ENCODE assay signal across 15 cellular contexts in the genomic region with DNA sequence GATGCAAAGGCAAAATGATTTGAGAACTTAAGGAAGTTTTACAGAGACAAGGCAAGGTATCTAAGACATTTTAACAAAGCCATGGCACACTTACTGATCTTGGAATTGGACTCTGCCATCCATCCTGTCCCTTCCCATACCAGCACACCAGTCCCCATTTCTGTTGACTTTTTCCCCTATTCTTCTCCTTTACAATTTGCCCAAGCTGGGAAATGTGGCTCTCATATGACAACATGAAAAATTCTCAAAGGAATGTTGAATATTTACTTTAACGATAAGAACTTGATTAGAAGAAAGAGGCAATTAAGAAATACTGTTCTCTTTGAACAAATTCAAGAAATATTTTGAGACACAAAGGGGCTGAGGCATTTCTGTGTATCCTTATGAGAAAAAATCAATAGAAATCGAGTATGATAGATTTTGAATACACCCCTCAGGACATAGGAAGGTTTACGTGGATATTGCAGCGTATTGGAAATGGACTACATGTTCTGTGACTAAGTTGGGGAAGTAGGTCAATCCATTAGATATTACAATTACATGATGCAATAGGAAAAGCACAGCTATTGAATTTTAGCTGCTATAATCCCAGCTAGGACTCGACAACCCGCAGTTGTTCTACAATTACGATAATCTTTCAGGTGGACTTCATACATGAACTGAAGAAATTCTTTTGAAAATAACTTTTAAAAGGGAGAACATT.
DNase-seq lines count a peak whose midpoint lies in the region; ATAC-seq and TF ChIP-seq lines count a peak whose summit lies in the region.
"Had no signal": no experiment of that assay in that cellular context is flagged by ENCODE, and none has a peak within 500 bp of the region (broad histone marks: within the 10 kb centered on the region; RNA-seq: fewer than 3 reads in every experiment).

No MANE protein-coding gene starts in this region.

- H3K27ac ChIP-seq in angular gyrus (ENCODE audit: low read depth, low read length) (peak overlapping the region; percentile 22), upper lobe of left lung (peak overlapping the region; percentile 39 to 72 (median 62)), GM23338 (ENCODE audit: low read depth) (no peak overlapping the region)

- H3K9me3 Mint-ChIP-seq in osteocyte (ENCODE audit: unreplicated experiment) = no peaks in the 10 kb centered on the region
- no peaks in the 10 kb centered on the region for H3K9me3 Mint-ChIP-seq in GM23338
- H3K9me3 Mint-ChIP-seq: T-helper 2 cell treated with Interferon-gamma antibody and Interleukin-4, amounts not matched to agents 5 μg/mL and 100 μg/mL, for 36 hours had no signal

- H4K20me1 ChIP-seq in GM23338 (replicated peaks; ENCODE audit: insufficient read depth) = no peaks in the 10 kb centered on the region

- H3K27me3 Mint-ChIP-seq in osteocyte (ENCODE audit: unreplicated experiment) = no peaks in the 10 kb centered on the region
- peaks cover 2% of the 10 kb centered on the region for H3K27me3 Mint-ChIP-seq in GM23338 (ENCODE audit: insufficient read depth, low read depth, poor library complexity)

- TF ChIP-seq EP300 in upper lobe of left lung (IDR thresholded peaks at IDR 0.05) = no peak

- peaks cover 42% of the 10 kb centered on the region for H3K4me1 Mint-ChIP-seq in osteocyte (ENCODE audit: unreplicated experiment)
- no peaks in the 10 kb centered on the region for H3K4me1 Mint-ChIP-seq in GM23338
- H3K4me1 Mint-ChIP-seq: activated CD4-positive, alpha-beta T cell treated with anti-CD3 and anti-CD28 coated beads, Interleukin-2, amount 10 ng/mL, durations not matched to agents 24 days and 14 days; CD4-positive, CD25-positive, alpha-beta regulatory T cell had no signal

- no peaks in the 10 kb centered on the region for H3K79me2 ChIP-seq in GM23338 (replicated peaks; ENCODE audit: insufficient read depth)

- intact Hi-C loops in Right ventricle myocardium superior (cut with DNase I) = loop anchor here (5.0 to 10.0 kb wide), 2 partner anchors 73 to 196 kb away; no protein-coding TSS in a partner anchor

- no peaks in the 10 kb centered on the region for H3F3A ChIP-seq in GM23338 (replicated peaks; ENCODE audit: low read depth)

- WGBS in upper lobe of left lung, 2 donors = 56 to 65% methylated on average over 7 of the region's 7 CpGs

- no peaks in the 10 kb centered on the region for H3K36me3 ChIP-seq in upper lobe of left lung
- no peaks in the 10 kb centered on the region for H3K36me3 ChIP-seq in GM23338 (ENCODE audit: insufficient read depth)

- H3K4me1 ChIP-seq in upper lobe of left lung = peaks cover 0 to 7% (median 1%) of the 10 kb centered on the region in 4 donors
- no peaks in the 10 kb centered on the region for H3K4me1 ChIP-seq in GM23338 (ENCODE audit: insufficient read depth)

- no peak overlapping the region for H3K4me2 ChIP-seq in GM23338

- H2AFZ ChIP-seq in GM23338 = no peak overlapping the region

- H3K27me3 ChIP-seq in upper lobe of left lung (no peaks in the 10 kb centered on the region), GM23338 (ENCODE audit: insufficient read depth) (no peaks in the 10 kb centered on the region)

- H3K4me3 ChIP-seq in upper lobe of left lung (no peak overlapping the region), GM23338 (no peak overlapping the region)
- H3K4me3 ChIP-seq: GM12878, K562 had no signal

- H3K4me3 Mint-ChIP-seq in osteocyte (ENCODE audit: unreplicated experiment) (no peak overlapping the region), GM23338 (no peak overlapping the region)
- H3K4me3 Mint-ChIP-seq: activated CD4-positive, alpha-beta T cell treated with anti-CD3 and anti-CD28 coated beads, Interleukin-2, amount 10 ng/mL, durations not matched to agents 24 days and 14 days; CD4-positive, CD25-positive, alpha-beta regulatory T cell; T-helper 2 cell treated with Interferon-gamma antibody and Interleukin-4, amounts not matched to agents 5 μg/mL and 100 μg/mL, for 36 hours had no signal

- ATAC-seq in Right ventricle myocardium superior (ENCODE audit: poor library complexity) (peak; percentile 80), upper lobe of left lung (ENCODE audit: low FRiP score in 2 of 2) (peak; percentile 46 to 66), GM23338 (no peak)
- ATAC-seq: GM12878, K562 had no signal

- H3K9me3 ChIP-seq in upper lobe of left lung = no peaks in the 10 kb centered on the region

- TF ChIP-seq CTCF in osteocyte (IDR thresholded peaks at IDR 0.05) (no peak), upper lobe of left lung (IDR thresholded peaks at IDR 0.05) (no peak), GM23338 (conservative IDR thresholded peaks at IDR 0.05; ENCODE audit: low read depth in 2 of 2) (no peak)

- TF ChIP-seq POLR2A in upper lobe of left lung (IDR thresholded peaks at IDR 0.05) = no peak

- H3K9me2 ChIP-seq in GM23338 (ENCODE audit: insufficient read depth) = no peaks in the 10 kb centered on the region

- no peak for DNase-seq in Right ventricle myocardium superior
- DNase-seq in osteocyte (ENCODE audit: extremely low spot score, unreplicated experiment) = no peak
- no peak for DNase-seq in upper lobe of left lung
- no peak for DNase-seq in NCI-H1092 treated with DMSO at 0.1 percent for 48 hours (lab: John Stamatoyannopoulos, UW)
- DNase-seq in GM23338 (ENCODE audit: low spot score) = no peak
- DNase-seq in amniotic stem cell (lab: John Stamatoyannopoulos, UW) = no peak
- DNase-seq: activated CD4-positive, alpha-beta T cell treated with anti-CD3 and anti-CD28 coated beads, Interleukin-2, amount 10 ng/mL, durations not matched to agents 24 days and 14 days; activated T-cell treated with anti-CD3 and anti-CD28 coated beads, Interleukin-2, amount 50 U/mL, for 48 hours; CD4-positive, CD25-positive, alpha-beta regulatory T cell; NCI-H146; NCI-H526 treated with DMSO at 0.1 percent for 48 hours had no signal

- H3K27ac Mint-ChIP-seq in osteocyte (ENCODE audit: unreplicated experiment) = peak overlapping the region; percentile 73
- no peak overlapping the region for H3K27ac Mint-ChIP-seq in GM23338
- H3K27ac Mint-ChIP-seq: activated CD4-positive, alpha-beta T cell treated with anti-CD3 and anti-CD28 coated beads, Interleukin-2, amount 10 ng/mL, durations not matched to agents 24 days and 14 days; CD4-positive, CD25-positive, alpha-beta regulatory T cell; T-helper 2 cell treated with Interferon-gamma antibody and Interleukin-4, amounts not matched to agents 5 μg/mL and 100 μg/mL, for 36 hours had no signal

- H3K36me3 Mint-ChIP-seq in osteocyte (ENCODE audit: unreplicated experiment) (no peaks in the 10 kb centered on the region), GM23338 (ENCODE audit: low read depth) (no peaks in the 10 kb centered on the region)
- H3K36me3 Mint-ChIP-seq: CD4-positive, CD25-positive, alpha-beta regulatory T cell had no signal

TF ChIP-seq in GM23338, 12 proteins besides CTCF, POLR2A, EP300 and RAD21 (continues in another document):
- no peak for TF ChIP-seq ZNF114 (CRISPR knock-in tag; IDR thresholded peaks at IDR 0.05)
